ENCODE assay signal across 9 cellular contexts in genomic region chr7:12222889-12223579, GRCh38. TPM values are rescaled to one million over a fixed set of nuclear protein-coding genes. Genes with fewer than 3 reads are reported as not detected.
DNase-seq lines count a peak whose midpoint lies in the region; ATAC-seq and FAIRE-seq lines count a peak whose summit lies in the region.
"Had no signal": no experiment of that assay in that cellular context is flagged by ENCODE, and none has a peak within 500 bp of the region (broad histone marks: within the 10 kb centered on the region; RNA-seq: fewer than 3 reads in every experiment).

No MANE protein-coding gene starts in this region.

- H3K36me3 Mint-ChIP-seq in activated CD4-positive, alpha-beta T cell treated with anti-CD3 and anti-CD28 coated beads, Interleukin-2, amount 10 ng/mL, durations not matched to agents 7 days and 5 days (ENCODE audit: low read depth) = peaks cover 80% of the 10 kb centered on the region

- 40 to 52% (median 41%) methylated on average over 1 of the region's 1 CpG for WGBS in small intestine, 3 donors

- peak overlapping the region; percentile 86 for H3K27ac Mint-ChIP-seq in activated CD4-positive, alpha-beta T cell treated with anti-CD3 and anti-CD28 coated beads, Interleukin-2, amount 10 ng/mL, durations not matched to agents 7 days and 5 days

- peak; percentile 26 for FAIRE-seq in small intestine (lab: Jason Lieb, UNC)

- no peak for DNase-seq in activated CD4-positive, alpha-beta T cell treated with anti-CD3 and anti-CD28 coated beads, Interleukin-2, amount 10 ng/mL, durations not matched to agents 7 days and 5 days
- no peak for DNase-seq in activated CD4-positive, alpha-beta T cell treated with anti-CD3 and anti-CD28 coated beads for 1 hour
- DNase-seq in MV-4-11 (lab: John Stamatoyannopoulos, UW) (peak; percentile 68), small intestine (peak; percentile 31), occipital lobe (lab: John Stamatoyannopoulos, UW) (no peak), T-helper 9 cell (no peak)
- DNase-seq in stimulated activated CD4-positive, alpha-beta T cell treated with anti-CD3 and anti-CD28 coated beads, Interleukin-1b, Interleukin-23, amount 100 ng/mL, for 48 hours = no peak

- no peaks in the 10 kb centered on the region for H3K27me3 ChIP-seq in small intestine (ENCODE audit: control insufficient read depth in 2 of 2, insufficient read depth in 2 of 2, low read length in 2 of 2)
- H3K27me3 ChIP-seq: ascending aorta had no signal

- peaks cover 53% of the 10 kb centered on the region for H3K4me1 Mint-ChIP-seq in activated CD4-positive, alpha-beta T cell treated with anti-CD3 and anti-CD28 coated beads, Interleukin-2, amount 10 ng/mL, durations not matched to agents 7 days and 5 days

- H3K9me3 ChIP-seq in small intestine (ENCODE audit: control insufficient read depth, low read depth) = no peaks in the 10 kb centered on the region
- H3K9me3 ChIP-seq: ascending aorta had no signal

- H3K27me3 Mint-ChIP-seq in activated CD4-positive, alpha-beta T cell treated with anti-CD3 and anti-CD28 coated beads, Interleukin-2, amount 10 ng/mL, durations not matched to agents 7 days and 5 days = no peaks in the 10 kb centered on the region

- POLR2A ChIA-PET in activated CD4-positive, alpha-beta T cell treated with anti-CD3 and anti-CD28 coated beads, Interleukin-2, amount 10 ng/mL, durations not matched to agents 7 days and 5 days (lab: Charles Lee) = no interaction called here

- no peak overlapping the region for H3K27ac ChIP-seq in small intestine (ENCODE audit: low read depth in 1 of 2, low read length in 1 of 2)
- H3K27ac ChIP-seq: ascending aorta had no signal

- peak overlapping the region; percentile 59 for H3K4me3 Mint-ChIP-seq in activated CD4-positive, alpha-beta T cell treated with anti-CD3 and anti-CD28 coated beads, Interleukin-2, amount 10 ng/mL, durations not matched to agents 7 days and 5 days

- CTCF ChIA-PET in activated CD4-positive, alpha-beta T cell treated with anti-CD3 and anti-CD28 coated beads, Interleukin-2, amount 10 ng/mL, durations not matched to agents 7 days and 5 days (lab: Charles Lee) = interaction anchor here (0.6 to 0.7 kb wide), 3 partner anchors 56 to 398 kb away, joined by 3 to 6 read pairs (median 4); no protein-coding TSS in a partner anchor

- no peak overlapping the region for H3K4me3 ChIP-seq in small intestine (ENCODE audit: low read depth in 1 of 2, low read length in 2 of 2)
- H3K4me3 ChIP-seq: ascending aorta had no signal

- peaks cover 0 to 8% of the 10 kb centered on the region in 2 donors for H3K36me3 ChIP-seq in small intestine (ENCODE audit: control insufficient read depth in 2 of 2, insufficient read depth in 2 of 2, low read length in 2 of 2)

- H3K9me3 Mint-ChIP-seq in activated CD4-positive, alpha-beta T cell treated with anti-CD3 and anti-CD28 coated beads, Interleukin-2, amount 10 ng/mL, durations not matched to agents 7 days and 5 days = peaks cover 27% of the 10 kb centered on the region

- ATAC-seq in HG02852 (IDR thresholded peaks at IDR 0.05; ENCODE audit: unreplicated experiment) = peak; percentile 91

- H3K4me1 ChIP-seq in small intestine (ENCODE audit: control insufficient read depth in 2 of 2, insufficient read depth in 1 of 2, low read depth in 1 of 2, low read length in 1 of 2) = peaks cover 0 to 2% of the 10 kb centered on the region in 2 donors
- H3K4me1 ChIP-seq: ascending aorta had no signal

RNA-seq across cellular contexts. Expression of gene TMEM106B, which starts 11.9 kb away (rescaled TPM):
- total RNA-seq in activated CD4-positive, alpha-beta T cell treated with anti-CD3 and anti-CD28 coated beads, Interleukin-2, amount 10 ng/mL, durations not matched to agents 7 days and 5 days = 10 to 100 TPM; 35.1 to 42.5 TPM
- polyA plus RNA-seq in small intestine = 10 to 100 TPM; 11.0 to 19.7 (median 11.1) TPM
- total RNA-seq in occipital lobe = 78.8 TPM

Comparison
In these comparisons a context has a peak if more than half of its experiments do, and no peak if none do; other contexts are left out.
1. DNase-seq: peak in MV-4-11 (single experiment) and small intestine (single experiment); none in activated CD4-positive, alpha-beta T cell treated with anti-CD3 and anti-CD28 coated beads, Interleukin-2, amount 10 ng/mL, durations not matched to agents 7 days and 5 days (single experiment), activated CD4-positive, alpha-beta T cell treated with anti-CD3 and anti-CD28 coated beads for 1 hour (single experiment), stimulated activated CD4-positive, alpha-beta T cell treated with anti-CD3 and anti-CD28 coated beads, Interleukin-1b, Interleukin-23, amount 100 ng/mL, for 48 hours (single experiment), occipital lobe (single experiment) and T-helper 9 cell (single experiment).